In the genomic region with DNA sequence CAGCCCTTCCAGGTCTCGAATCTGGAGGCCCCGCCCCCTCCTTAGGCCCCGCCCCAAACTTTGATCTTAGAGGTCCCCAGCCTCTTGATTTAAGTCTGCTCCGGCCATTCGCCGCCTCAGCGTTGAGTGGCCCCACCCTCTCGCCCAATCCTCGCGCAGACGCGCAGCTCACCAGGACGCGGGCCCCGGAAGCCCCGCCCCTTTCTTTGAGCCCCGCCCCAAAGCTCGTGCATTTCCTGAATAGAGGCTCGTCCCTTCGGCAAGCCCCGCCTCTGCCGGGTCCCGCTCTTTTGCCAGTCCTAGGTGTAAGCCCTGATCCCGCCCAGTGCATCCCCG, we compare ENCODE assay signal across 8 cellular contexts. TPM values are rescaled to one million over a fixed set of nuclear protein-coding genes. Genes with fewer than 3 reads are reported as not detected.
A peak's percentile ranks its signal among the peaks of the same experiment; 100 is the strongest.
DNase-seq lines count a peak whose midpoint lies in the region; ATAC-seq lines count a peak whose summit lies in the region.

No MANE protein-coding gene starts in this region.

- H3K27ac ChIP-seq in mesendoderm (ENCODE audit: low read depth, low read length) = peak overlapping the region; percentile 92

- H2AK5ac ChIP-seq in mesendoderm (ENCODE audit: low read length) = no peak overlapping the region

- no peak overlapping the region for H3K23ac ChIP-seq in mesendoderm (ENCODE audit: low read length)

- H3K9ac ChIP-seq in endocrine pancreas (ENCODE audit: control insufficient read depth, insufficient read depth, low read length) (peak overlapping the region; percentile 97), mesendoderm (ENCODE audit: low read length) (peak overlapping the region; percentile 100)

- DNase-seq in COLO668 (lab: John Stamatoyannopoulos, UW; ENCODE audit: unreplicated experiment) = peak; percentile 99
- DNase-seq in HT1080 (ENCODE audit: low read depth) = peak; percentile 97
- peak; percentile 94 to 98 for DNase-seq in NOMO-1 (lab: John Stamatoyannopoulos, UW; ENCODE audit: unreplicated experiment in 2 of 2)
- DNase-seq in activated CD8-positive, alpha-beta memory T cell treated with anti-CD3 and anti-CD28 coated beads, Interleukin-2, amount 50 U/mL, for 1 hour (ENCODE audit: extremely low read depth) = peak; percentile 96
- peak; percentile 99 for DNase-seq in mesendoderm
- DNase-seq in stimulated activated CD8-positive, alpha-beta memory T cell treated with anti-CD3 and anti-CD28 coated beads, Interleukin-15, amount 100 ng/mL, for 1 hour (ENCODE audit: low read depth) = peak; percentile 100

- no peak overlapping the region for H2BK5ac ChIP-seq in mesendoderm (ENCODE audit: low read length)

- no peak overlapping the region for H4K8ac ChIP-seq in mesendoderm (ENCODE audit: low read depth, low read length)

- no CpG with 5 or more reads among the region's 25 CpGs for WGBS in mesendoderm (ENCODE audit: extremely low coverage, insufficient coverage, low lambda C conversion rate)

- H3K36me3 ChIP-seq in endocrine pancreas (ENCODE audit: control insufficient read depth, insufficient read depth, low read length) = no peaks in the 10 kb centered on the region
- peaks cover 17% of the 10 kb centered on the region for H3K36me3 ChIP-seq in mesendoderm (ENCODE audit: control insufficient read depth, insufficient read depth, low read length)

- peak overlapping the region; percentile 65 for H3K18ac ChIP-seq in mesendoderm (ENCODE audit: low read length)

- no peak overlapping the region for H2BK120ac ChIP-seq in mesendoderm (ENCODE audit: low read depth, low read length)

- H3K4me1 ChIP-seq in endocrine pancreas (ENCODE audit: control insufficient read depth, insufficient read depth, low read length) (peaks cover 6% of the 10 kb centered on the region), mesendoderm (ENCODE audit: control insufficient read depth, low read depth, low read length) (peaks cover 13% of the 10 kb centered on the region)

- peak; percentile 60 for ATAC-seq in GM21360 (IDR thresholded peaks at IDR 0.05; ENCODE audit: unreplicated experiment)

- H3K27me3 ChIP-seq in endocrine pancreas (ENCODE audit: control insufficient read depth, insufficient read depth, low read length) (no peaks in the 10 kb centered on the region), mesendoderm (ENCODE audit: insufficient read depth, low read length, poor library complexity) (no peaks in the 10 kb centered on the region)

- peak overlapping the region; percentile 96 for H3K4ac ChIP-seq in mesendoderm (ENCODE audit: low read depth, low read length)

- peak overlapping the region; percentile 94 for H3K4me2 ChIP-seq in mesendoderm (ENCODE audit: low read length)

- peak overlapping the region; percentile 100 for H3K56ac ChIP-seq in mesendoderm (ENCODE audit: low read length)

- peaks cover 47% of the 10 kb centered on the region for H3K79me1 ChIP-seq in mesendoderm (ENCODE audit: low read length)

- no peak overlapping the region for H2BK15ac ChIP-seq in mesendoderm (replicated peaks; ENCODE audit: low read depth)

- peaks cover 76% of the 10 kb centered on the region for H3K79me2 ChIP-seq in mesendoderm (ENCODE audit: control insufficient read depth, insufficient read depth, low read length)

- H3K9me3 ChIP-seq in endocrine pancreas (ENCODE audit: control insufficient read depth, low read length) = no peaks in the 10 kb centered on the region

- H3K4me3 ChIP-seq in endocrine pancreas (ENCODE audit: control insufficient read depth, insufficient read depth, low read length) = no peak overlapping the region
- H3K4me3 ChIP-seq in mesendoderm (ENCODE audit: low read length) = peak overlapping the region; percentile 75

- no peak overlapping the region for H4K5ac ChIP-seq in mesendoderm (ENCODE audit: low read length)

RNA-seq across cellular contexts. Expression of a gene that starts 0.2 kb away (rescaled TPM):
- 167 and 172 TPM in 2 replicates for total RNA-seq in HT1080 (2014; rRNA removed; shearing (Covaris generic))
- polyA plus RNA-seq in HT1080 (2015; cell fraction: cytosol; rRNA removed) = 52.2 and 65.9 TPM in 2 replicates
- polyA plus RNA-seq in HT1080 (2015; cell fraction: nucleus; rRNA removed) = 37.3 and 39.5 TPM in 2 replicates
- polyA plus RNA-seq in mesendoderm (2013, experiment 1 of 2) = 55.2 TPM
- polyA plus RNA-seq in mesendoderm (2013, experiment 2 of 2) = 52.5 TPM

RNA-seq across cellular contexts. Expression of a gene that starts 0.7 kb away (rescaled TPM):
- total RNA-seq in HT1080 (2014; rRNA removed; shearing (Covaris generic)) = 278 and 339 TPM in 2 replicates
- polyA plus RNA-seq in HT1080 (2015; cell fraction: cytosol; rRNA removed) = 284 and 330 TPM in 2 replicates
- 122 and 135 TPM in 2 replicates for polyA plus RNA-seq in HT1080 (2015; cell fraction: nucleus; rRNA removed)
- 174 TPM for polyA plus RNA-seq in mesendoderm (2013, experiment 1 of 2)
- 173 TPM for polyA plus RNA-seq in mesendoderm (2013, experiment 2 of 2)

RNA-seq across cellular contexts. Expression of a gene that starts 37.7 kb away (rescaled TPM):
- total RNA-seq in HT1080 (2014; rRNA removed; shearing (Covaris generic)) = 0.70 and 1.1 TPM in 2 replicates
- 1.6 TPM in 2 replicates for polyA plus RNA-seq in HT1080 (2015; cell fraction: cytosol; rRNA removed)
- polyA plus RNA-seq in HT1080 (2015; cell fraction: nucleus; rRNA removed) = 9.8 and 10.4 TPM in 2 replicates
- polyA plus RNA-seq in mesendoderm (2013, experiment 1 of 2) = 4.3 TPM
- polyA plus RNA-seq in mesendoderm (2013, experiment 2 of 2) = 4.5 TPM

RNA-seq across cellular contexts. Expression of a gene that starts 47.9 kb away (rescaled TPM):
- total RNA-seq in HT1080 (2014; rRNA removed; shearing (Covaris generic)) = 3.7 and 8.5 TPM in 2 replicates
- 12.7 and 12.9 TPM in 2 replicates for polyA plus RNA-seq in HT1080 (2015; cell fraction: cytosol; rRNA removed)
- polyA plus RNA-seq in HT1080 (2015; cell fraction: nucleus; rRNA removed) = 16.3 and 21.4 TPM in 2 replicates
- polyA plus RNA-seq in mesendoderm (2013, experiment 1 of 2) = 9.2 TPM
- 8.9 TPM for polyA plus RNA-seq in mesendoderm (2013, experiment 2 of 2)

RNA-seq across cellular contexts. Expression of a gene that starts 60.0 kb away (rescaled TPM):
- not detected in 2 replicates for total RNA-seq in HT1080 (2014; rRNA removed; shearing (Covaris generic))
- polyA plus RNA-seq in HT1080 (2015; cell fraction: cytosol; rRNA removed) = 0.05 and 0.15 TPM in 2 replicates
- polyA plus RNA-seq in HT1080 (2015; cell fraction: nucleus; rRNA removed) = 0.14 and 0.45 TPM in 2 replicates
- polyA plus RNA-seq in mesendoderm (2013, experiment 1 of 2) = 0.01 TPM
- not detected for polyA plus RNA-seq in mesendoderm (2013, experiment 2 of 2)
